ENCODE assay signal across 3 cellular contexts in genomic region chr7:106966121-106966520, GRCh38.
A peak's percentile ranks its signal among the peaks of the same experiment; 100 is the strongest.
TF ChIP-seq lines count a peak whose summit lies in the region.

No MANE protein-coding gene starts in this region.

TF ChIP-seq in GM23338, 12 proteins besides CTCF, POLR2A, EP300 and RAD21 (continues in another document):
- TF ChIP-seq CREB1 (CRISPR knock-in tag; IDR thresholded peaks at IDR 0.05; ENCODE audit: low read depth) (no peak), ZNF331 (CRISPR knock-in tag; IDR thresholded peaks at IDR 0.05; ENCODE audit: low read depth) (no peak), ZNF114 (CRISPR knock-in tag; IDR thresholded peaks at IDR 0.05) (no peak), REST (IDR thresholded peaks at IDR 0.05; ENCODE audit: unreplicated experiment) (no peak), STAT1 (IDR thresholded peaks at IDR 0.05; ENCODE audit: unreplicated experiment) (no peak), EZH2phosphoT487 (IDR thresholded peaks at IDR 0.05; ENCODE audit: unreplicated experiment) (no peak), EZH2 (IDR thresholded peaks at IDR 0.05; ENCODE audit: low read depth, unreplicated experiment) (no peak)

TF ChIP-seq in SK-N-SH, 30 proteins besides CTCF, POLR2A, EP300 and RAD21:
- TF ChIP-seq MXI1 (IDR thresholded peaks at IDR 0.05; ENCODE audit: low read depth, low read length) (no peak), FOSL2 (IDR thresholded peaks at IDR 0.05; ENCODE audit: borderline replicate concordance, low read depth) (peak; percentile 12; the same call in 1 of the 2 replicates)
TF ChIP-seq in SK-N-SH: peak in this region for 1.

TF ChIP-seq in neural cell, 6 proteins besides CTCF, POLR2A, EP300 and RAD21 (continued from another document):
- no peak for TF ChIP-seq MXI1 (conservative IDR thresholded peaks at IDR 0.05; ENCODE audit: poor library complexity, severe bottlenecking)
- TF ChIP-seq TAF1 (IDR thresholded peaks at IDR 0.05; ENCODE audit: low read depth), result no peak
- no peak for TF ChIP-seq REST (IDR thresholded peaks at IDR 0.05; ENCODE audit: borderline replicate concordance)
- TF ChIP-seq SMC3 (conservative IDR thresholded peaks at IDR 0.05; ENCODE audit: poor library complexity), result no peak
- no peak for TF ChIP-seq EZH2 (IDR thresholded peaks at IDR 0.05; ENCODE audit: borderline replicate concordance, insufficient read depth, low read length, poor library complexity, severe bottlenecking)
